1 cellular context compared by ENCODE assay signal in genomic region chr6:128478230-128479047, GRCh38.
TF ChIP-seq lines count a peak whose summit lies in the region.

No MANE protein-coding gene starts in this region.

TF ChIP-seq in SK-N-SH, 30 proteins besides CTCF, POLR2A, EP300 and RAD21 (continued from another document):
- TF ChIP-seq RXRA (IDR thresholded peaks at IDR 0.05; ENCODE audit: borderline replicate concordance, low read depth): no peak
- TF ChIP-seq SMC3 (IDR thresholded peaks at IDR 0.05; ENCODE audit: low read depth, low read length): no peak
- no peak for TF ChIP-seq PBX3 (IDR thresholded peaks at IDR 0.05)
- TF ChIP-seq NRF1 (IDR thresholded peaks at IDR 0.05; ENCODE audit: low read depth, low read length): no peak
